In genomic region chr13:21594715-21595545, GRCh38 we compare ENCODE assay signal across 13 cellular contexts. TPM values are rescaled to one million over a fixed set of nuclear protein-coding genes. Genes with fewer than 3 reads are reported as not detected.
A peak's percentile ranks its signal among the peaks of the same experiment; 100 is the strongest.
DNase-seq lines count a peak whose midpoint lies in the region; ATAC-seq and TF ChIP-seq lines count a peak whose summit lies in the region.
"Had no signal": no experiment of that assay in that cellular context is flagged by ENCODE, and none has a peak within 500 bp of the region (broad histone marks: within the 10 kb centered on the region; RNA-seq: fewer than 3 reads in every experiment).

No MANE protein-coding gene starts in this region.

- H3K27me3 Mint-ChIP-seq in activated CD8-positive, alpha-beta T cell treated with anti-CD3 and anti-CD28 coated beads, Interleukin-2, amount 10 ng/mL, durations not matched to agents 7 days and 5 days (ENCODE audit: low read depth) = no peaks in the 10 kb centered on the region
- H3K27me3 Mint-ChIP-seq in activated CD8-positive, alpha-beta T cell treated with anti-CD3 and anti-CD28 coated beads for 36 hours = no peaks in the 10 kb centered on the region
- H3K27me3 Mint-ChIP-seq in memory B cell = no peaks in the 10 kb centered on the region
- H3K27me3 Mint-ChIP-seq: activated naive CD8-positive, alpha-beta T cell had no signal

- POLR2A ChIA-PET in activated CD8-positive, alpha-beta T cell treated with anti-CD3 and anti-CD28 coated beads, Interleukin-2, amount 10 ng/mL, durations not matched to agents 7 days and 5 days (lab: Charles Lee) = interaction anchor here (2.5 kb wide), 1 partner anchor 9 kb away, joined by 17 read pairs; the partner anchor contains the start of gene MICU2
- POLR2A ChIA-PET in activated CD8-positive, alpha-beta T cell treated with anti-CD3 and anti-CD28 coated beads for 36 hours (lab: Charles Lee) = interaction anchor here (0.7 to 1.7 kb wide), 2 partner anchors 9 to 10 kb away, joined by 3 to 5 read pairs; partner anchors contain the start of gene MICU2

- H3K4me3 Mint-ChIP-seq in activated CD8-positive, alpha-beta T cell treated with anti-CD3 and anti-CD28 coated beads, Interleukin-2, amount 10 ng/mL, durations not matched to agents 7 days and 5 days = no peak overlapping the region
- H3K4me3 Mint-ChIP-seq in activated CD8-positive, alpha-beta T cell treated with anti-CD3 and anti-CD28 coated beads for 36 hours = no peak overlapping the region
- H3K4me3 Mint-ChIP-seq in memory B cell = peak overlapping the region; percentile 39
- H3K4me3 Mint-ChIP-seq: activated naive CD8-positive, alpha-beta T cell had no signal

- intact Hi-C loops in activated CD8-positive, alpha-beta T cell treated with anti-CD3 and anti-CD28 coated beads for 36 hours (cut with micrococcal nuclease) = no loop called here
- intact Hi-C loops in head of caudate nucleus (cut with DNase I) = no loop called here

- H3K4me1 Mint-ChIP-seq in activated CD8-positive, alpha-beta T cell treated with anti-CD3 and anti-CD28 coated beads, Interleukin-2, amount 10 ng/mL, durations not matched to agents 7 days and 5 days (ENCODE audit: low read depth) = peaks cover 23% of the 10 kb centered on the region
- H3K4me1 Mint-ChIP-seq in activated CD8-positive, alpha-beta T cell treated with anti-CD3 and anti-CD28 coated beads for 36 hours (ENCODE audit: low read depth) = peaks cover 71% of the 10 kb centered on the region
- H3K4me1 Mint-ChIP-seq in memory B cell = peaks cover 59% of the 10 kb centered on the region

- peaks cover 6% of the 10 kb centered on the region for H3K9me3 Mint-ChIP-seq in activated CD8-positive, alpha-beta T cell treated with anti-CD3 and anti-CD28 coated beads, Interleukin-2, amount 10 ng/mL, durations not matched to agents 7 days and 5 days (ENCODE audit: insufficient read depth)
- H3K9me3 Mint-ChIP-seq in activated CD8-positive, alpha-beta T cell treated with anti-CD3 and anti-CD28 coated beads for 36 hours = peaks cover 7% of the 10 kb centered on the region
- no peaks in the 10 kb centered on the region for H3K9me3 Mint-ChIP-seq in memory B cell

- no peak for TF ChIP-seq CTCF in activated CD8-positive, alpha-beta T cell treated with anti-CD3 and anti-CD28 coated beads for 36 hours (IDR thresholded peaks at IDR 0.05)

- H3K27ac Mint-ChIP-seq in activated CD8-positive, alpha-beta T cell treated with anti-CD3 and anti-CD28 coated beads, Interleukin-2, amount 10 ng/mL, durations not matched to agents 7 days and 5 days = no peak overlapping the region
- no peak overlapping the region for H3K27ac Mint-ChIP-seq in activated CD8-positive, alpha-beta T cell treated with anti-CD3 and anti-CD28 coated beads for 36 hours
- peak overlapping the region; percentile 90 for H3K27ac Mint-ChIP-seq in memory B cell
- H3K27ac Mint-ChIP-seq: activated naive CD8-positive, alpha-beta T cell had no signal

- peak; percentile 23 for ATAC-seq in activated CD8-positive, alpha-beta T cell treated with anti-CD3 and anti-CD28 coated beads, Interleukin-2, amount 10 ng/mL, durations not matched to agents 7 days and 5 days
- ATAC-seq in activated CD8-positive, alpha-beta T cell treated with anti-CD3 and anti-CD28 coated beads for 36 hours = no peak
- peak; percentile 74 for ATAC-seq in GM21528 (IDR thresholded peaks at IDR 0.05; ENCODE audit: low FRiP score, unreplicated experiment)
- peak; percentile 45 for ATAC-seq in HG03095 (IDR thresholded peaks at IDR 0.05; ENCODE audit: unreplicated experiment)
- peak; percentile 37 for ATAC-seq in memory B cell (ENCODE audit: low read depth)
- ATAC-seq: gastrocnemius medialis had no signal

- CTCF ChIA-PET in activated CD8-positive, alpha-beta T cell treated with anti-CD3 and anti-CD28 coated beads, Interleukin-2, amount 10 ng/mL, durations not matched to agents 7 days and 5 days (lab: Charles Lee) = interaction anchor here (1.0 kb wide), 1 partner anchor 43 kb away, joined by 4 read pairs; no protein-coding TSS in a partner anchor
- CTCF ChIA-PET in activated CD8-positive, alpha-beta T cell treated with anti-CD3 and anti-CD28 coated beads for 36 hours (lab: Charles Lee) = interaction anchor here (0.7 to 1.1 kb wide), 2 partner anchors 8 to 13 kb away, joined by 3 read pairs; no protein-coding TSS in a partner anchor

- no peak for DNase-seq in activated CD8-positive, alpha-beta T cell treated with anti-CD3 and anti-CD28 coated beads, Interleukin-2, amount 10 ng/mL, durations not matched to agents 7 days and 5 days
- DNase-seq in activated CD8-positive, alpha-beta T cell treated with anti-CD3 and anti-CD28 coated beads for 36 hours = no peak
- no peak for DNase-seq in memory B cell (ENCODE audit: low spot score in 2 of 2)
- DNase-seq in cerebellar cortex (ENCODE audit: low spot score) = no peak
- DNase-seq in head of caudate nucleus = no peak
- no peak for DNase-seq in NCI-H69 (lab: John Stamatoyannopoulos, UW)
- DNase-seq: 8988T, gastrocnemius medialis, left colon, NCI-H2029 treated with DMSO at 0.1 percent for 48 hours had no signal

- H3K36me3 Mint-ChIP-seq in activated CD8-positive, alpha-beta T cell treated with anti-CD3 and anti-CD28 coated beads, Interleukin-2, amount 10 ng/mL, durations not matched to agents 7 days and 5 days (ENCODE audit: low read depth) = peaks cover 26% of the 10 kb centered on the region
- H3K36me3 Mint-ChIP-seq in activated CD8-positive, alpha-beta T cell treated with anti-CD3 and anti-CD28 coated beads for 36 hours (ENCODE audit: low read depth) = peaks cover 18% of the 10 kb centered on the region
- peaks cover 12% of the 10 kb centered on the region for H3K36me3 Mint-ChIP-seq in memory B cell

RNA-seq across cellular contexts. Expression of gene MICU2, which starts 9.0 kb away (rescaled TPM):
- total RNA-seq in activated CD8-positive, alpha-beta T cell treated with anti-CD3 and anti-CD28 coated beads, Interleukin-2, amount 10 ng/mL, durations not matched to agents 7 days and 5 days = 10 to 100 TPM; 33.1 to 35.3 TPM
- total RNA-seq in activated CD8-positive, alpha-beta T cell treated with anti-CD3 and anti-CD28 coated beads for 36 hours = 10 to 100 TPM; 28.0 to 30.5 TPM
